In genomic region chr20:17968366-17969275, GRCh38 we compare ENCODE assay signal across 8 cellular contexts. TPM values are rescaled to one million over a fixed set of nuclear protein-coding genes. Genes with fewer than 3 reads are reported as not detected.
DNase-seq lines count a peak whose midpoint lies in the region; ATAC-seq and TF ChIP-seq lines count a peak whose summit lies in the region.

MGME1 (plus strand) TSS chr20:17969018; CDS start chr20:17969860, 842 bp downstream.
SNX5 (minus strand) TSS chr20:17968794; CDS start chr20:17968425, 369 bp downstream.

- peaks cover 59% of the 10 kb centered on the region for H3K4me1 ChIP-seq in PC-3 (ENCODE audit: insufficient read depth, low read length)
- peaks cover 32% of the 10 kb centered on the region for H3K4me1 ChIP-seq in mucosa of descending colon (ENCODE audit: low read depth)

- BruUV-seq in PC-3 (replicated peaks; lab: Mats Ljungman, UMichigan), result no TSS peak

- peaks cover 39% of the 10 kb centered on the region for H3K36me3 ChIP-seq in PC-3 (ENCODE audit: low read depth, low read length)
- no peaks in the 10 kb centered on the region for H3K36me3 ChIP-seq in mucosa of descending colon (ENCODE audit: low read depth)

- intact Hi-C loops in PC-3 (cut with micrococcal nuclease) (loop anchor here (1.0 to 10.0 kb wide), 2 partner anchors 316 to 410 kb away; partner anchors contain the start of gene ZNF133), mucosa of descending colon (cut with DNase I, micrococcal nuclease) (no loop called here)

- no peaks in the 10 kb centered on the region for H3F3A ChIP-seq in PC-3 (ENCODE audit: low read length, unreplicated experiment)

- H4K20me1 ChIP-seq in PC-3 (ENCODE audit: low read length), result peaks cover 57% of the 10 kb centered on the region

- H3K9me2 ChIP-seq in PC-3 (replicated peaks; ENCODE audit: low read length), result no peaks in the 10 kb centered on the region

- peak; percentile 76 for ATAC-seq in GM21576 (IDR thresholded peaks at IDR 0.05; ENCODE audit: unreplicated experiment)
- ATAC-seq in PC-3, result peak; percentile 84
- ATAC-seq in mucosa of descending colon, result peak; percentile 89

- H3K9ac ChIP-seq in PC-3 (ENCODE audit: low read length), result peak within 1 kb of the TSS; percentile 99

- DNase-seq in DMS114 treated with DMSO at 0.1 percent for 48 hours (lab: John Stamatoyannopoulos, UW; ENCODE audit: unreplicated experiment), result peak; percentile 93
- DNase-seq in PC-3, result peak; percentile 100
- DNase-seq in activated T-cell treated with anti-CD3 and anti-CD28 coated beads for 48 hours (ENCODE audit: low read depth), result peak; percentile 99
- DNase-seq in epithelial cell of prostate (ENCODE audit: low read depth, low spot score), result peak; percentile 93
- DNase-seq in mucosa of descending colon, result peak; percentile 99 to 100 (median 100)
- DNase-seq in stimulated activated CD8-positive, alpha-beta memory T cell treated with anti-CD3 and anti-CD28 coated beads, Interleukin-4, amount 100 ng/mL, for 24 hours (ENCODE audit: low read depth), result peak; percentile 99

- H2AFZ ChIP-seq in PC-3 (ENCODE audit: low read length), result peak within 1 kb of the TSS; percentile 85

- TF ChIP-seq EP300 in Ishikawa (IDR thresholded peaks at IDR 0.05; ENCODE audit: borderline replicate concordance), result no peak; the same call in 1 of the 2 replicates

- H3K9me3 ChIP-seq in PC-3 (ENCODE audit: low read length) (no peaks in the 10 kb centered on the region), mucosa of descending colon (no peaks in the 10 kb centered on the region)

- H3K27ac ChIP-seq in PC-3 (ENCODE audit: low read length), result peak within 1 kb of the TSS; percentile 95
- peak within 1 kb of the TSS; percentile 95 for H3K27ac ChIP-seq in epithelial cell of prostate

- CTCF ChIA-PET in PC-3 (lab: Charles Lee), result interaction anchor here (0.6 kb wide), 1 partner anchor 12 kb away, joined by 3 read pairs; no protein-coding TSS in a partner anchor

- H3K4me3 ChIP-seq in PC-3 (ENCODE audit: low read length) (peak within 1 kb of the TSS; percentile 74), mucosa of descending colon (peak within 1 kb of the TSS; percentile 83)

- POLR2A ChIA-PET in PC-3 (lab: Charles Lee; ENCODE audit: unreplicated experiment), result interaction anchor here (0.6 kb wide), 1 partner anchor 286 kb away, joined by 3 read pairs; no protein-coding TSS in a partner anchor

- TF ChIP-seq RAD21 in Ishikawa (IDR thresholded peaks at IDR 0.05; ENCODE audit: low read depth), result no peak

- peak within 1 kb of the TSS; percentile 89 for H3K4me2 ChIP-seq in PC-3 (ENCODE audit: low read length)

- peaks cover 98% of the 10 kb centered on the region for H3K79me2 ChIP-seq in PC-3 (ENCODE audit: low read length)

- H3K27me3 ChIP-seq in PC-3 (ENCODE audit: low read length), result no peaks in the 10 kb centered on the region

- TF ChIP-seq CTCF in PC-3 (conservative IDR thresholded peaks at IDR 0.05; ENCODE audit: low read depth, low read length), result no peak
- TF ChIP-seq CTCF in mucosa of descending colon (IDR thresholded peaks at IDR 0.05), result no peak

TF ChIP-seq in Ishikawa, 13 proteins besides CTCF, POLR2A, EP300 and RAD21:
- peak; percentile 36 for TF ChIP-seq TCF12 (IDR thresholded peaks at IDR 0.05; ENCODE audit: low read depth)
- TF ChIP-seq NFIC (IDR thresholded peaks at IDR 0.05), result no peak
- TF ChIP-seq MAX (IDR thresholded peaks at IDR 0.05), result peak; percentile 99
- TF ChIP-seq EGR1 (IDR thresholded peaks at IDR 0.05), result peak; percentile 47
- TF ChIP-seq USF1 (IDR thresholded peaks at IDR 0.05), result peak; percentile 88
- peak; percentile 45 for TF ChIP-seq TAF1 (IDR thresholded peaks at IDR 0.05; ENCODE audit: low read depth)
- TF ChIP-seq ZBTB7A (IDR thresholded peaks at IDR 0.05; ENCODE audit: low read depth), result no peak
- TF ChIP-seq CREB1 (IDR thresholded peaks at IDR 0.05; ENCODE audit: low read depth), result peak; percentile 90
- TF ChIP-seq FOXM1 (IDR thresholded peaks at IDR 0.05; ENCODE audit: borderline replicate concordance, low read depth), result peak; percentile 94
- no peak for TF ChIP-seq REST (IDR thresholded peaks at IDR 0.05; ENCODE audit: low read depth)
- TF ChIP-seq TEAD4 (IDR thresholded peaks at IDR 0.05), result peak; percentile 33; the same call in 1 of the 2 replicates
- TF ChIP-seq YY1 (IDR thresholded peaks at IDR 0.05; ENCODE audit: low read depth), result peak; percentile 97
- no peak for TF ChIP-seq CEBPB (IDR thresholded peaks at IDR 0.05)

RNA-seq across cellular contexts. Expression of gene MGME1, which starts in this region (rescaled TPM):
- total RNA-seq in PC-3 (2014; rRNA removed) (15.1 and 18.8 TPM in 2 replicates), mucosa of descending colon (10 to 100 TPM; 10.9 to 25.9 (median 22.3) TPM)

RNA-seq across cellular contexts. Expression of gene SNX5, which starts in this region (rescaled TPM):
- total RNA-seq in PC-3 (2014; rRNA removed), result 159 and 189 TPM in 2 replicates
- 100 to 1,000 TPM in 2 of 3 donors, 10 to 100 TPM in 1; 70.3 to 117 (median 105) TPM for total RNA-seq in mucosa of descending colon

Comparison
In these comparisons a context has a peak if more than half of its experiments do, and no peak if none do; other contexts are left out.
1. Peak in every context shown above with its lines: DNase-seq, ATAC-seq, H3K4me3 ChIP-seq and H3K27ac ChIP-seq.